In genomic region chr21:43719748-43720538, GRCh38 we compare ENCODE assay signal across 8 cellular contexts. TPM values are rescaled to one million over a fixed set of nuclear protein-coding genes. Genes with fewer than 3 reads are reported as not detected.
DNase-seq lines count a peak whose midpoint lies in the region; ATAC-seq, FAIRE-seq and TF ChIP-seq lines count a peak whose summit lies in the region.

No MANE protein-coding gene starts in this region.

- no peak for TF ChIP-seq CTCF in HFFc6 (IDR thresholded peaks at IDR 0.05)
- TF ChIP-seq CTCF in glutamatergic neuron (IDR thresholded peaks at IDR 0.05; ENCODE audit: partially characterized antibody, unreplicated experiment): no peak
- TF ChIP-seq CTCF in retinal pigment epithelial cell (conservative IDR thresholded peaks at IDR 0.05; ENCODE audit: low read depth, low read length): no peak
- TF ChIP-seq CTCF in omental fat pad (IDR thresholded peaks at IDR 0.05): no peak

- H3K27ac Mint-ChIP-seq in HFFc6 (peak overlapping the region; percentile 73), glutamatergic neuron (ENCODE audit: unreplicated experiment) (no peak overlapping the region)

- no peaks in the 10 kb centered on the region for H3K36me3 Mint-ChIP-seq in HFFc6 (ENCODE audit: low read depth)
- no peaks in the 10 kb centered on the region for H3K36me3 Mint-ChIP-seq in glutamatergic neuron (ENCODE audit: unreplicated experiment)

- DNase-seq in CD1c-positive myeloid dendritic cell (ENCODE audit: extremely low spot score) (peak; percentile 69), HFFc6 (no peak), glutamatergic neuron (peak; percentile 12), retinal pigment epithelial cell (ENCODE audit: low read depth) (no peak), omental fat pad (ENCODE audit: low spot score) (no peak), urothelium cell line (ENCODE audit: low spot score) (no peak)
- peak; percentile 29 for DNase-seq in activated CD4-positive, alpha-beta T cell treated with anti-CD3 and anti-CD28 coated beads, Interleukin-2, amount 50 U/mL, for 1 hour

- peaks cover 32% of the 10 kb centered on the region for H3K4me1 Mint-ChIP-seq in HFFc6 (ENCODE audit: low read depth)
- H3K4me1 Mint-ChIP-seq in glutamatergic neuron (ENCODE audit: low read depth, unreplicated experiment): peaks cover 6% of the 10 kb centered on the region

- ATAC-seq in HG03196 (IDR thresholded peaks at IDR 0.05; ENCODE audit: unreplicated experiment): no peak
- ATAC-seq in omental fat pad (ENCODE audit: low FRiP score): no peak

- H3K9me3 Mint-ChIP-seq in HFFc6 (no peaks in the 10 kb centered on the region), glutamatergic neuron (ENCODE audit: unreplicated experiment) (peaks cover 4% of the 10 kb centered on the region)

- H3K27me3 Mint-ChIP-seq in HFFc6 (ENCODE audit: insufficient read depth) (peaks cover 3% of the 10 kb centered on the region), glutamatergic neuron (ENCODE audit: unreplicated experiment) (peaks cover 12% of the 10 kb centered on the region)

- H3K4me3 ChIP-seq in retinal pigment epithelial cell (ENCODE audit: low read length): peak overlapping the region; percentile 94

- FAIRE-seq in urothelium cell line (lab: Jason Lieb, UNC): no peak

- H3K4me3 Mint-ChIP-seq in HFFc6 (peak overlapping the region; percentile 90), glutamatergic neuron (ENCODE audit: unreplicated experiment) (peak overlapping the region; percentile 78)

RNA-seq across cellular contexts. Expression of gene PDXK, which starts 1.0 kb away (rescaled TPM):
- 100 to 1,000 TPM; 154 to 160 (median 157) TPM for total RNA-seq in HFFc6 (2021; fragmentation: NEBNext Ultra II Directional; extraction: Animal tissue kit (Norgen Biotek cat#: 25700))
- total RNA-seq in glutamatergic neuron (ENCODE audit: unreplicated experiment) (63.8 TPM), omental fat pad (100 to 1,000 TPM in 2 of 4 donors, 10 to 100 TPM in 2; 58.8 to 111 (median 93.5) TPM)

RNA-seq across cellular contexts. Expression of gene CSTB, which starts 56.2 kb away (rescaled TPM):
- total RNA-seq in HFFc6 (2021; fragmentation: NEBNext Ultra II Directional; extraction: Animal tissue kit (Norgen Biotek cat#: 25700)): 10 to 100 TPM; 56.7 to 71.4 (median 66.9) TPM
- total RNA-seq in glutamatergic neuron (ENCODE audit: unreplicated experiment) (32.7 TPM), omental fat pad (10 to 100 TPM in 3 of 4 donors, 1 to 10 TPM in 1; 8.0 to 27.9 (median 17.7) TPM)

Comparison
In these comparisons a context has a peak if more than half of its experiments do, and no peak if none do; other contexts are left out.
1. DNase-seq: peak in CD1c-positive myeloid dendritic cell (single experiment), activated CD4-positive, alpha-beta T cell treated with anti-CD3 and anti-CD28 coated beads, Interleukin-2, amount 50 U/mL, for 1 hour (single experiment) and glutamatergic neuron (single experiment); none in HFFc6 (single experiment), retinal pigment epithelial cell (single experiment), omental fat pad (single experiment) and urothelium cell line (single experiment).